ENCODE assay signal across 1 cellular context in the genomic region with DNA sequence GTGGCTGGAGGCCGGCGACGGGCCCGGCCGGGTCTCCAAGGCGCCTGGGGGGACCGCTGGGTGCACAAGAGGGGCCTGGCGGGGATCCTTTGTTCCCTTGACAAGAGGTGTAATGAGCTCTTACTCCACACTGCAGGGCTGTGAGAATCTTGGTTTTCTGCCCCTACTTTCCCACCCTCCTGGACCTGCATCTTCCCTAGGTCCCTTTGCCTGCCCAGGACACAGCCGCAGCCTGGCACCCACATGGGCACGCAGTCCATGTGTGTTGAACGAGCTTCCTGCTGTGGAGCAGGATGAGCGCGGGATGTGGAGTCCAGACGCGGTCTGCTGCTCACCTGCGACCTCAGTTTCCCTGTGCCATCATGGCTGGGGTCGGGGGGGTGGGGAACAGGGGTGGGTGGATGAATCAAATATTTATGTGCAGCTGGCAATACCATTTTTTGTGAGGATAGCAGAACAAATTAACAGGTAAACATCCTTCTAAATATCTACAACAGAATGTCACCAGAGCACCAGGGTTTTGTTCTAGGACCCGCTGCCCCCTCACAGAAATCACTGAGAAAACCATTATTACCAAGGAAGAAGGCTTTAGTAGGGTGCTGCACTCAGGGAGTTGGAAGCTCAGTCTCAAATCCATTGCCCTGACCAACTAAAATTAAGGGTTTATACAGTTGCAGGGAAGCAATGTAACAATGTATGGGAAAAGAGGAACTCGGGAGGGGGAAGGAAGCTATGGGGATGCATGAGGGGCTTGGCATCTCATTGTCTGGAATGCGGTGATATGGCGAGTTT.
TF ChIP-seq lines count a peak whose summit lies in the region.

No MANE protein-coding gene starts in this region.

TF ChIP-seq in IMR-90, 13 proteins besides CTCF, POLR2A, EP300 and RAD21:
- TF ChIP-seq NFE2L2 (IDR thresholded peaks at IDR 0.05; ENCODE audit: low read depth, low read length): no peak
- no peak for TF ChIP-seq FOS (IDR thresholded peaks at IDR 0.05; ENCODE audit: low read depth, low read length)
- no peak for TF ChIP-seq MAZ (IDR thresholded peaks at IDR 0.05; ENCODE audit: borderline replicate concordance, low read depth, low read length)
- no peak for TF ChIP-seq BHLHE40 (IDR thresholded peaks at IDR 0.05; ENCODE audit: low read depth, low read length)
- TF ChIP-seq, protein P1, sequence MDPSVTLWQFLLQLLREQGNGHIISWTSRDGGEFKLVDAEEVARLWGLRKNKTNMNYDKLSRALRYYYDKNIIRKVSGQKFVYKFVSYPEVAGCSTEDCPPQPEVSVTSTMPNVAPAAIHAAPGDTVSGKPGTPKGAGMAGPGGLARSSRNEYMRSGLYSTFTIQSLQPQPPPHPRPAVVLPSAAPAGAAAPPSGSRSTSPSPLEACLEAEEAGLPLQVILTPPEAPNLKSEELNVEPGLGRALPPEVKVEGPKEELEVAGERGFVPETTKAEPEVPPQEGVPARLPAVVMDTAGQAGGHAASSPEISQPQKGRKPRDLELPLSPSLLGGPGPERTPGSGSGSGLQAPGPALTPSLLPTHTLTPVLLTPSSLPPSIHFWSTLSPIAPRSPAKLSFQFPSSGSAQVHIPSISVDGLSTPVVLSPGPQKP (IDR thresholded peaks at IDR 0.05; ENCODE audit: borderline replicate concordance, low read depth, low read length): no peak
- TF ChIP-seq SMC3 (IDR thresholded peaks at IDR 0.05; ENCODE audit: low read depth, low read length): no peak
- no peak for TF ChIP-seq MAFK (IDR thresholded peaks at IDR 0.05; ENCODE audit: low read depth, low read length)
- TF ChIP-seq CEBPB (IDR thresholded peaks at IDR 0.05; ENCODE audit: low read depth, low read length): no peak
- TF ChIP-seq RCOR1 (IDR thresholded peaks at IDR 0.05; ENCODE audit: insufficient replicate concordance, low read length): no peak
- no peak for TF ChIP-seq CHD1 (IDR thresholded peaks at IDR 0.05; ENCODE audit: low read depth, low read length)
- TF ChIP-seq, protein P2, sequence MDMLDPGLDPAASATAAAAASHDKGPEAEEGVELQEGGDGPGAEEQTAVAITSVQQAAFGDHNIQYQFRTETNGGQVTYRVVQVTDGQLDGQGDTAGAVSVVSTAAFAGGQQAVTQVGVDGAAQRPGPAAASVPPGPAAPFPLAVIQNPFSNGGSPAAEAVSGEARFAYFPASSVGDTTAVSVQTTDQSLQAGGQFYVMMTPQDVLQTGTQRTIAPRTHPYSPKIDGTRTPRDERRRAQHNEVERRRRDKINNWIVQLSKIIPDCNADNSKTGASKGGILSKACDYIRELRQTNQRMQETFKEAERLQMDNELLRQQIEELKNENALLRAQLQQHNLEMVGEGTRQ (IDR thresholded peaks at IDR 0.05; ENCODE audit: low read depth, low read length): no peak
- no peak for TF ChIP-seq MXI1 (IDR thresholded peaks at IDR 0.05; ENCODE audit: borderline replicate concordance, low read depth, low read length)
- TF ChIP-seq RFX5 (IDR thresholded peaks at IDR 0.05; ENCODE audit: low read depth, low read length): no peak
TF ChIP-seq in IMR-90: peak in this region for 0.
